Comparison of ENCODE assay signal across 23 cellular contexts in genomic region chr7:136403591-136403990, GRCh38.
"Had no signal": no experiment of that assay in that cellular context is flagged by ENCODE, and none has a peak within 500 bp of the region (broad histone marks: within the 10 kb centered on the region; RNA-seq: fewer than 3 reads in every experiment).

No MANE protein-coding gene starts in this region.

- H3K4me2 ChIP-seq: hepatocyte had no signal

- H3K4me3 Mint-ChIP-seq: memory B cell; mesothelial cell of epicardium; natural killer cell; neural crest cell; stimulated activated naive B cell treated with anti-CD40 and anti-IgM and Interleukin-4, amounts not matched to agents 10 μg/mL and 1 μg/mL and 100 μg/mL, for 72 hours; stimulated activated naive CD8-positive, alpha-beta T cell treated with anti-CD3 and anti-CD28 coated beads, Interleukin-15, amount 100 ng/mL, for 72 hours had no signal

- H3K27me3 Mint-ChIP-seq: stimulated activated naive CD8-positive, alpha-beta T cell treated with anti-CD3 and anti-CD28 coated beads, Interleukin-15, amount 100 ng/mL, for 72 hours had no signal

- H3K4me1 ChIP-seq: lower lobe of right lung, testis, upper lobe of right lung, vagina had no signal

- H3K27ac Mint-ChIP-seq: memory B cell; mesothelial cell of epicardium; natural killer cell; stimulated activated naive B cell treated with anti-CD40 and anti-IgM and Interleukin-4, amounts not matched to agents 10 μg/mL and 1 μg/mL and 100 μg/mL, for 72 hours; stimulated activated naive CD8-positive, alpha-beta T cell treated with anti-CD3 and anti-CD28 coated beads, Interleukin-15, amount 100 ng/mL, for 72 hours had no signal

- H3K36me3 ChIP-seq: left ventricle myocardium inferior, lower lobe of right lung, sigmoid colon, tibial nerve, upper lobe of right lung, vagina had no signal

- ATAC-seq: left cardiac atrium; lower lobe of right lung; natural killer cell; stimulated activated naive B cell treated with anti-CD40 and anti-IgM and Interleukin-4, amounts not matched to agents 10 μg/mL and 1 μg/mL and 100 μg/mL, for 72 hours; stimulated activated naive CD8-positive, alpha-beta T cell treated with anti-CD3 and anti-CD28 coated beads, Interleukin-15, amount 100 ng/mL, for 72 hours; upper lobe of right lung had no signal

- H3K9me3 Mint-ChIP-seq: memory B cell; mesothelial cell of epicardium; neural crest cell; stimulated activated naive B cell treated with anti-CD40 and anti-IgM and Interleukin-4, amounts not matched to agents 10 μg/mL and 1 μg/mL and 100 μg/mL, for 72 hours; stimulated activated naive CD8-positive, alpha-beta T cell treated with anti-CD3 and anti-CD28 coated beads, Interleukin-15, amount 100 ng/mL, for 72 hours had no signal

- H3K36me3 Mint-ChIP-seq: memory B cell; mesothelial cell of epicardium; natural killer cell; stimulated activated naive B cell treated with anti-CD40 and anti-IgM and Interleukin-4, amounts not matched to agents 10 μg/mL and 1 μg/mL and 100 μg/mL, for 72 hours had no signal

- H3K79me2 ChIP-seq: hepatocyte had no signal

- H2AFZ ChIP-seq: hepatocyte had no signal

- H3K4me3 ChIP-seq: hepatocyte, left ventricle myocardium inferior, lower lobe of right lung, sigmoid colon, skin epidermis, testis, tibial nerve, upper lobe of right lung, vagina had no signal

- H3K9me3 ChIP-seq: left ventricle myocardium inferior, lower lobe of right lung, sigmoid colon, testis, tibial nerve, upper lobe of right lung, vagina had no signal

- H3K27me3 ChIP-seq: hepatocyte, sigmoid colon, testis, tibial nerve, vagina had no signal

- H3K27ac ChIP-seq: hepatocyte, left ventricle myocardium inferior, lower lobe of right lung, sigmoid colon, skin epidermis, testis, tibial nerve, upper lobe of right lung, vagina had no signal

- DNase-seq: effector CD8-positive, alpha-beta T cell; foreskin melanocyte; head of caudate nucleus; kidney; left cardiac atrium; left ventricle myocardium inferior; lower lobe of right lung; natural killer cell; posterior cingulate gyrus; sigmoid colon; stimulated activated CD4-positive, alpha-beta T cell treated with anti-CD3 and anti-CD28 coated beads, Interleukin-2, amount 100 ng/mL, for 24 hours; stimulated activated CD4-positive, alpha-beta T cell treated with anti-CD3 and anti-CD28 coated beads, Interleukin-4, amount 100 ng/mL, for 4 hours; stimulated activated naive B cell treated with anti-CD40 and anti-IgM and Interleukin-4, amounts not matched to agents 10 μg/mL and 1 μg/mL and 100 μg/mL, for 72 hours; stimulated activated naive CD8-positive, alpha-beta T cell treated with anti-CD3 and anti-CD28 coated beads, Interleukin-15, amount 100 ng/mL, for 72 hours; testis; upper lobe of right lung had no signal
